18 cellular contexts compared by ENCODE assay signal in genomic region chr2:168722592-168722991, GRCh38.
A peak's percentile ranks its signal among the peaks of the same experiment; 100 is the strongest.
DNase-seq lines count a peak whose midpoint lies in the region; ATAC-seq, FAIRE-seq and TF ChIP-seq lines count a peak whose summit lies in the region.
"Had no signal": no experiment of that assay in that cellular context is flagged by ENCODE, and none has a peak within 500 bp of the region (broad histone marks: within the 10 kb centered on the region; RNA-seq: fewer than 3 reads in every experiment).

No MANE protein-coding gene starts in this region.

- H3K9me3 ChIP-seq in HepG2 (ENCODE audit: low read length) = no peaks in the 10 kb centered on the region
- H3K9me3 ChIP-seq: colonic mucosa, tibial artery had no signal

- WGBS in HepG2 (ENCODE audit: low lambda C conversion rate) = 84% methylated on average over 2 of the region's 2 CpGs

- H3K4me1 Mint-ChIP-seq in activated T-helper 17 cell treated with anti-CD3 and anti-CD28 coated beads, Interleukin-2, amount 50 U/mL, for 72 hours = peaks cover 22% of the 10 kb centered on the region

- no peak overlapping the region for H3K4me3 Mint-ChIP-seq in activated T-helper 17 cell treated with anti-CD3 and anti-CD28 coated beads, Interleukin-2, amount 50 U/mL, for 72 hours
- H3K4me3 Mint-ChIP-seq: activated naive CD4-positive, alpha-beta T cell treated with anti-CD3 and anti-CD28 coated beads, Interleukin-2, amount 50 U/mL, for 24 hours had no signal

- H3K27me3 Mint-ChIP-seq in activated T-helper 17 cell treated with anti-CD3 and anti-CD28 coated beads, Interleukin-2, amount 50 U/mL, for 72 hours = no peaks in the 10 kb centered on the region
- H3K27me3 Mint-ChIP-seq: activated naive CD4-positive, alpha-beta T cell treated with anti-CD3 and anti-CD28 coated beads, Interleukin-2, amount 50 U/mL, for 24 hours had no signal

- TF ChIP-seq EP300 in HepG2 (IDR thresholded peaks at IDR 0.05; ENCODE audit: low read depth in 2 of 2, low read length in 2 of 2) (no peak), HepG2 (CRISPR knock-in tag; IDR thresholded peaks at IDR 0.05; ENCODE audit: borderline replicate concordance) (no peak)

- no peak overlapping the region for H2AFZ ChIP-seq in HepG2 (ENCODE audit: low read length)

- no peak for TF ChIP-seq POLR2A in HepG2 (IDR thresholded peaks at IDR 0.05; ENCODE audit: insufficient read depth in 1 of 2, low read depth in 2 of 2, low read length in 2 of 2)

- no peak for DNase-seq in Right ventricle myocardium inferior (ENCODE audit: missing footprints)
- no peak for DNase-seq in cardiac septum (ENCODE audit: low spot score)
- DNase-seq in fibroblast of gingiva (ENCODE audit: low read depth) = peak; percentile 13
- no peak for DNase-seq in HepG2 (ENCODE audit: low spot score)
- DNase-seq in GM20000 (ENCODE audit: low spot score) = no peak
- DNase-seq in DMS53 treated with DMSO at 0.1 percent for 48 hours (lab: John Stamatoyannopoulos, UW; ENCODE audit: unreplicated experiment) = no peak
- DNase-seq: Caco-2; colonic mucosa; foreskin melanocyte; KG1; kidney; NCI-H2029; NK-92 treated with Interleukin-12 subunit alpha and Interleukin-12 subunit beta, amount 100 ng/mL, for 24 hours; tibial artery; WERI-Rb-1 had no signal

- no TSS peak for BruUV-seq in HepG2 (replicated peaks; lab: Mats Ljungman, UMichigan)

- H3K79me2 ChIP-seq in HepG2 (ENCODE audit: insufficient read depth, low read length) = no peaks in the 10 kb centered on the region

- H3K36me3 ChIP-seq in HepG2 (replicated peaks in 1 of 2; ENCODE audit: control insufficient read depth in 1 of 2, insufficient read depth in 2 of 2, low read length in 2 of 2) = peaks cover 4 to 15% of the 10 kb centered on the region in 2 experiments; a peak in 4 of 5 replicates
- H3K36me3 ChIP-seq: colonic mucosa had no signal

- TF ChIP-seq CTCF in HepG2 (CRISPR knock-in tag; IDR thresholded peaks at IDR 0.05) (no peak), GM20000 (IDR thresholded peaks at IDR 0.05; ENCODE audit: extremely low read depth, missing control alignments) (no peak)

- H4K20me1 ChIP-seq in HepG2 (ENCODE audit: insufficient read depth, low read length) = no peaks in the 10 kb centered on the region

- H3K4me2 ChIP-seq in HepG2 (ENCODE audit: low read depth, low read length) = no peak overlapping the region

- ATAC-seq in Right ventricle myocardium inferior (peak; percentile 95), HepG2 (no peak), GM19023 (IDR thresholded peaks at IDR 0.05; ENCODE audit: unreplicated experiment) (no peak)
- no peak for ATAC-seq in activated T-helper 17 cell treated with anti-CD3 and anti-CD28 coated beads, Interleukin-2, amount 50 U/mL, for 72 hours (replicated peaks)

- H3K4me1 ChIP-seq in HepG2 (ENCODE audit: insufficient read depth, low read length) = no peaks in the 10 kb centered on the region
- H3K4me1 ChIP-seq: Caco-2, colonic mucosa had no signal

- in situ Hi-C loops in HepG2 (cut with HindIII; ENCODE audit: extremely low pct_ligation_motif_present, low pct_unique_long_range_greater_than_20kb) = no loop called here

- H3K27ac Mint-ChIP-seq in activated T-helper 17 cell treated with anti-CD3 and anti-CD28 coated beads, Interleukin-2, amount 50 U/mL, for 72 hours = no peak overlapping the region
- H3K27ac Mint-ChIP-seq: activated naive CD4-positive, alpha-beta T cell treated with anti-CD3 and anti-CD28 coated beads, Interleukin-2, amount 50 U/mL, for 24 hours had no signal

- H3K36me3 Mint-ChIP-seq in activated T-helper 17 cell treated with anti-CD3 and anti-CD28 coated beads, Interleukin-2, amount 50 U/mL, for 72 hours (ENCODE audit: low read depth) = peaks cover 17% of the 10 kb centered on the region

- FAIRE-seq in HepG2 (lab: Jason Lieb, UNC) = no peak

- H3K27ac ChIP-seq in HepG2 (ENCODE audit: extremely low read length, insufficient read depth, low read length) = no peak overlapping the region
- H3K27ac ChIP-seq: colonic mucosa, tibial artery, WERI-Rb-1 had no signal

- POLR2A ChIA-PET in HepG2 (lab: Yijun Ruan, JAX) = no interaction called here

- CTCF ChIA-PET in HepG2 (lab: Yijun Ruan, JAX; ENCODE audit: low intra/inter-chr PET ratio, low total read pairs) = no interaction called here

- H3K4me3 ChIP-seq in HepG2 (replicated peaks in 1 of 3; ENCODE audit: insufficient read depth in 1 of 3, low read depth in 2 of 3, low read length in 3 of 3) = no peak overlapping the region
- H3K4me3 ChIP-seq: colonic mucosa, tibial artery had no signal

- H3K27me3 ChIP-seq in HepG2 (ENCODE audit: control insufficient read depth in 1 of 2, insufficient read depth in 2 of 2, low read length in 2 of 2) = no peaks in the 10 kb centered on the region
- H3K27me3 ChIP-seq: colonic mucosa, tibial artery had no signal

- H3K9ac ChIP-seq in HepG2 (ENCODE audit: insufficient read depth, low read depth, low read length) = no peak overlapping the region

- TF ChIP-seq RAD21 in HepG2 (CRISPR knock-in tag; IDR thresholded peaks at IDR 0.05) = no peak

- no peaks in the 10 kb centered on the region for H3K9me3 Mint-ChIP-seq in activated T-helper 17 cell treated with anti-CD3 and anti-CD28 coated beads, Interleukin-2, amount 50 U/mL, for 72 hours
- H3K9me3 Mint-ChIP-seq: activated naive CD4-positive, alpha-beta T cell treated with anti-CD3 and anti-CD28 coated beads, Interleukin-2, amount 50 U/mL, for 24 hours had no signal

- intact Hi-C loops in Right ventricle myocardium inferior (cut with DNase I) (no loop called here), cardiac septum (cut with DNase I) (loop anchor here (5.0 kb wide), 1 partner anchor 35 kb away; no protein-coding TSS in a partner anchor), HepG2 (cut with micrococcal nuclease; ENCODE audit: unreplicated experiment) (no loop called here)

TF ChIP-seq in HepG2, 621 proteins besides CTCF, POLR2A, EP300 and RAD21:
- 0 out of 2 replicates have a peak, but pooled peaks have one; percentile 69 for TF ChIP-seq FOXO4 (CRISPR knock-in tag; conservative IDR thresholded peaks at IDR 0.05)
- no peak for TF ChIP-seq PITX1 (CRISPR knock-in tag; IDR thresholded peaks at IDR 0.05)
- TF ChIP-seq PAX8 (CRISPR knock-in tag; IDR thresholded peaks at IDR 0.05; ENCODE audit: borderline replicate concordance) = no peak
- no peak for TF ChIP-seq ZNF570 (CRISPR knock-in tag; IDR thresholded peaks at IDR 0.05; ENCODE audit: borderline replicate concordance)
- no peak for TF ChIP-seq NR2C2 (CRISPR knock-in tag; IDR thresholded peaks at IDR 0.05; ENCODE audit: borderline replicate concordance)
- TF ChIP-seq GMEB2 (CRISPR knock-in tag; IDR thresholded peaks at IDR 0.05; ENCODE audit: low read depth) = no peak
TF ChIP-seq in HepG2: peak in this region for 1.
